8 cellular contexts compared by ENCODE assay signal in genomic region chr14:54691525-54692260, GRCh38.
A peak's percentile ranks its signal among the peaks of the same experiment; 100 is the strongest.
DNase-seq lines count a peak whose midpoint lies in the region; ATAC-seq and TF ChIP-seq lines count a peak whose summit lies in the region.

No MANE protein-coding gene starts in this region.

- peaks cover 31% of the 10 kb centered on the region for H3K4me1 Mint-ChIP-seq in chondrocyte (ENCODE audit: low read depth)

- peak overlapping the region; percentile 30 for H3K27ac Mint-ChIP-seq in chondrocyte (ENCODE audit: unreplicated experiment)

- H3K27me3 Mint-ChIP-seq in chondrocyte (ENCODE audit: low read depth) = no peaks in the 10 kb centered on the region

- H3K4me3 Mint-ChIP-seq in chondrocyte (ENCODE audit: unreplicated experiment) = no peak overlapping the region

- TF ChIP-seq CTCF in GM12874 (IDR thresholded peaks at IDR 0.05; ENCODE audit: insufficient read depth, low read depth, low read length) (peak; percentile 74), VCaP (conservative IDR thresholded peaks at IDR 0.05) (peak; percentile 94), chondrocyte (IDR thresholded peaks at IDR 0.05) (peak; percentile 89)

- no peaks in the 10 kb centered on the region for H3K9me3 Mint-ChIP-seq in chondrocyte (ENCODE audit: low read depth)

- no peaks in the 10 kb centered on the region for H3K36me3 Mint-ChIP-seq in chondrocyte (ENCODE audit: low read depth)

- ATAC-seq in GM19324 (IDR thresholded peaks at IDR 0.05; ENCODE audit: low FRiP score, unreplicated experiment) = no peak

- H3K27ac ChIP-seq in VCaP = no peak overlapping the region

- peak; percentile 64 for DNase-seq in A172 (ENCODE audit: low spot score)
- peak; percentile 17 for DNase-seq in NCI-H1048 (lab: John Stamatoyannopoulos, UW)
- DNase-seq in chondrocyte (ENCODE audit: low spot score) = no peak
- peak; percentile 87 for DNase-seq in left kidney (ENCODE audit: low read depth, low spot score)
- peak; percentile 20 for DNase-seq in stimulated activated CD4-positive, alpha-beta T cell treated with anti-CD3 and anti-CD28 coated beads, Interleukin-2, amount 100 ng/mL, for 4 hours (ENCODE audit: low read depth)
